6 cellular contexts compared by ENCODE assay signal in the genomic region with DNA sequence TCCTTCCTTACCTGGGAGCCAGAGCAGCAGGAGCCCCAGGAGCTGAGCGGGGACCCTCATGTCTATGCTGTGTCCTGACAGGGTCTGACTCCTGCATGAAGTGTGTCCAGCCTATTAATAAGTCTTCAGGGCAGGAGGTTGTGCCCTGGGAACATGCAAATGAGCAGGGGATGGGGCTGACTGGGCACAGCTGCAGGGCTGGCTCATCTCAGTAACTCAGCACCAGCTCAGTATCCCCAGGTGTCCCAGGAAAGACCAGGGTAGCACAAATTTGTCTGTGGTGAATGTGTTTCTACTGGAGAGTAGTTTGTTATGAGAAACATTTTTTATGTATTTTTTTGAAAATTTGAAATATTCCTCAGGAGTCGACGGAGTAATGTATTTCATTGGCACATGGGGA.
A peak's percentile ranks its signal among the peaks of the same experiment; 100 is the strongest.
DNase-seq lines count a peak whose midpoint lies in the region; ATAC-seq and TF ChIP-seq lines count a peak whose summit lies in the region.
"Not testable (repeated sequence)": the region's sequence is repeated elsewhere in the genome, so short reads cannot be mapped to it uniquely, and the experiment has no call there.

No MANE protein-coding gene starts in this region.

- peak overlapping the region; percentile 75 for H3K9ac ChIP-seq in BLaER1
- peak overlapping the region; percentile 37; the same call in 1 of the 2 replicates for H3K9ac ChIP-seq in OCI-LY1 (ENCODE audit: low read length)
- not testable (repeated sequence) for H3K9ac ChIP-seq in SU-DHL-6 (ENCODE audit: low read length)

- H2AFZ ChIP-seq in OCI-LY1 (ENCODE audit: low read length); SU-DHL-6 (ENCODE audit: low read depth, low read length, severe bottlenecking): not testable (repeated sequence)

- not testable (repeated sequence) for H3K36me3 Mint-ChIP-seq in IgD-negative memory B cell; memory B cell; stimulated activated naive B cell treated with anti-CD40 and anti-IgM and Interleukin-4, amounts not matched to agents 10 μg/mL and 1 μg/mL and 100 μg/mL, for 72 hours

- H3K4me2 ChIP-seq in BLaER1 (peak overlapping the region; percentile 93), OCI-LY1 (ENCODE audit: low read length) (peak overlapping the region; percentile 69), SU-DHL-6 (ENCODE audit: low read depth, low read length, poor library complexity, severe bottlenecking) (peak overlapping the region; percentile 30)

- H3K9me3 ChIP-seq in BLaER1; OCI-LY1 (ENCODE audit: low read length); SU-DHL-6 (ENCODE audit: insufficient read depth, low read length): not testable (repeated sequence)

- not testable (repeated sequence) for H3K27me3 ChIP-seq in BLaER1; OCI-LY1 (ENCODE audit: insufficient read depth, low read length); SU-DHL-6 (ENCODE audit: low read length)

- not testable (repeated sequence) for H4K20me1 ChIP-seq in BLaER1; OCI-LY1 (ENCODE audit: insufficient read depth, low read length); SU-DHL-6 (ENCODE audit: low read depth, low read length)

- not testable (repeated sequence) for ATAC-seq in memory B cell (ENCODE audit: low read depth); stimulated activated naive B cell treated with anti-CD40 and anti-IgM and Interleukin-4, amounts not matched to agents 10 μg/mL and 1 μg/mL and 100 μg/mL, for 72 hours (replicated peaks)

- peak overlapping the region; percentile 87 for H3K27ac ChIP-seq in BLaER1
- H3K27ac ChIP-seq in OCI-LY1 (ENCODE audit: low read depth, low read length, poor library complexity, severe bottlenecking), result peak overlapping the region; percentile 77
- not testable (repeated sequence) for H3K27ac ChIP-seq in SU-DHL-6 (ENCODE audit: low read depth, low read length)

- H3K79me2 ChIP-seq in OCI-LY1 (ENCODE audit: insufficient read depth, low read length); SU-DHL-6 (ENCODE audit: insufficient read depth, low read length): not testable (repeated sequence)

- H3K9me2 ChIP-seq in OCI-LY1 (ENCODE audit: low read depth, low read length); SU-DHL-6 (replicated peaks; ENCODE audit: insufficient read depth, low read length): not testable (repeated sequence)

- H3K36me3 ChIP-seq in BLaER1; OCI-LY1 (ENCODE audit: insufficient read depth, low read length); SU-DHL-6 (ENCODE audit: low read length): not testable (repeated sequence)

- DNase-seq in memory B cell (ENCODE audit: low spot score in 2 of 2), result peak in 1 of 2 donors; percentile 1
- peak; percentile 5 for DNase-seq in stimulated activated naive B cell treated with anti-CD40 and anti-IgM and Interleukin-4, amounts not matched to agents 10 μg/mL and 1 μg/mL and 100 μg/mL, for 72 hours

- H3K4me1 ChIP-seq in BLaER1, result peaks cover 45% of the 10 kb centered on the region
- H3K4me1 ChIP-seq in OCI-LY1 (ENCODE audit: insufficient read depth, low read length, severe bottlenecking), result peaks cover 14% of the 10 kb centered on the region

- H3F3A ChIP-seq in OCI-LY1 (ENCODE audit: insufficient read depth, low read length); SU-DHL-6 (ENCODE audit: insufficient read depth): not testable (repeated sequence)

- peak overlapping the region; percentile 53 for H3K4me3 ChIP-seq in BLaER1
- peak overlapping the region; percentile 45 for H3K4me3 ChIP-seq in OCI-LY1 (ENCODE audit: low read depth, low read length, poor library complexity, severe bottlenecking)
- H3K4me3 ChIP-seq in SU-DHL-6 (ENCODE audit: insufficient read depth, low read length, poor library complexity, severe bottlenecking), result not testable (repeated sequence)

- H3K9me3 Mint-ChIP-seq in IgD-negative memory B cell; memory B cell; stimulated activated naive B cell treated with anti-CD40 and anti-IgM and Interleukin-4, amounts not matched to agents 10 μg/mL and 1 μg/mL and 100 μg/mL, for 72 hours: not testable (repeated sequence)

- H3K4me3 Mint-ChIP-seq in IgD-negative memory B cell (peak overlapping the region; percentile 57 to 83 (median 65)), memory B cell (peak overlapping the region; percentile 65)
- H3K4me3 Mint-ChIP-seq in stimulated activated naive B cell treated with anti-CD40 and anti-IgM and Interleukin-4, amounts not matched to agents 10 μg/mL and 1 μg/mL and 100 μg/mL, for 72 hours, result not testable (repeated sequence)

- peak overlapping the region in 1 of 3 donors; percentile 31 for H3K27ac Mint-ChIP-seq in IgD-negative memory B cell
- not testable (repeated sequence) for H3K27ac Mint-ChIP-seq in memory B cell
- H3K27ac Mint-ChIP-seq in stimulated activated naive B cell treated with anti-CD40 and anti-IgM and Interleukin-4, amounts not matched to agents 10 μg/mL and 1 μg/mL and 100 μg/mL, for 72 hours, result peak overlapping the region; percentile 59

- H3K27me3 Mint-ChIP-seq in IgD-negative memory B cell; memory B cell; stimulated activated naive B cell treated with anti-CD40 and anti-IgM and Interleukin-4, amounts not matched to agents 10 μg/mL and 1 μg/mL and 100 μg/mL, for 72 hours: not testable (repeated sequence)

- not testable (repeated sequence) for H3K4me1 Mint-ChIP-seq in IgD-negative memory B cell
- peaks cover 11% of the 10 kb centered on the region for H3K4me1 Mint-ChIP-seq in memory B cell
- peaks cover 8 to 19% of the 10 kb centered on the region in 2 donors for H3K4me1 Mint-ChIP-seq in stimulated activated naive B cell treated with anti-CD40 and anti-IgM and Interleukin-4, amounts not matched to agents 10 μg/mL and 1 μg/mL and 100 μg/mL, for 72 hours

- not testable (repeated sequence) for TF ChIP-seq CTCF in OCI-LY1 (IDR thresholded peaks at IDR 0.05; ENCODE audit: low read length); SU-DHL-6 (IDR thresholded peaks at IDR 0.05; ENCODE audit: insufficient read depth, low read length, poor library complexity, severe bottlenecking)

Comparison
In these comparisons a context has a peak if more than half of its experiments do, and no peak if none do; other contexts are left out.
1. H3K4me2 ChIP-seq: peak in every context shown above with its lines; median percentile 93 in BLaER1; 69 in OCI-LY1; 30 in SU-DHL-6.